In the genomic region with DNA sequence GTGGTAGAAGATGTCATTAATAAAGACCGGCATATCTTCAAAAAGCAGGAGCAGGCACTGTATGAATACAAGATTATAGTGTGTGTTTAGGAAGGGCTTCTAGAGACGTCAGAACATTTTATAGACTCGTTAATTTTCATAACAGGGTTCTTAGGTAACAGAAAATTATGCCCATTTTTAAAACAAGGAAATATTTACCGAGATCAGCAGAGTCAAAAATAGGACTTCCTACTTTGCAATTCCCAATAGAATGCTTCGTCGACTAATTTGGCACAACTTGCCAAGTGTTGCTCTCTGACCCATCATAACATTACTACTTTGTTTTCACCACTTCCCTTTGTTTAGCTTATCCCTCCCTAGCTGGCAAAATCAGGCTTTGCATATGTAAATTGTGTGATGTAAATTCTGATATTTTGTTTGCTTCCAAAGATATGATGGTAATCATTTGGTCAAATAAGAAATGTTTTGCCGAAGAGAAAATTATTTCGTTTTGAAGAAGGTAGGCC, we compare ENCODE assay signal across 8 cellular contexts. TPM values are rescaled to one million over a fixed set of nuclear protein-coding genes. Genes with fewer than 3 reads are reported as not detected.
DNase-seq lines count a peak whose midpoint lies in the region; ATAC-seq, FAIRE-seq and TF ChIP-seq lines count a peak whose summit lies in the region.

No MANE protein-coding gene starts in this region.

- H3K27ac Mint-ChIP-seq in T-cell = peak overlapping the region; percentile 92 to 96

- POLR2A ChIA-PET in T-cell (lab: Charles Lee) = interaction anchor here in 1 of 2 donors (0.6 to 1.6 kb wide), 2 partner anchors 31 to 102 kb away, joined by 3 read pairs; partner anchors contain the start of gene MCUR1

- no peak for ATAC-seq in T-cell (replicated peaks in 1 of 4)
- peak in 1 of 4 donors; percentile 5 for ATAC-seq in pancreas
- ATAC-seq in GM19455 (IDR thresholded peaks at IDR 0.05; ENCODE audit: unreplicated experiment) = no peak

- H3K9me3 Mint-ChIP-seq in T-cell = no peaks in the 10 kb centered on the region

- peak; percentile 29 for FAIRE-seq in pancreas (lab: Jason Lieb, UNC)

- no peaks in the 10 kb centered on the region for H3K36me3 ChIP-seq in pancreas

- H3K4me1 ChIP-seq in pancreas = peaks cover 14 to 20% (median 18%) of the 10 kb centered on the region in 3 donors

- WGBS in pancreas, 2 donors = 3 to 5% methylated on average over 8 of the region's 8 CpGs

- H3K9me3 ChIP-seq in pancreas = no peaks in the 10 kb centered on the region

- TF ChIP-seq CTCF in pancreas (IDR thresholded peaks at IDR 0.05) = no peak

- no peaks in the 10 kb centered on the region for H3K27me3 Mint-ChIP-seq in T-cell

- intact Hi-C loops in pancreas (cut with DNase I) = no loop called here

- no peaks in the 10 kb centered on the region for H3K36me3 Mint-ChIP-seq in T-cell

- DNase-seq in NOMO-1 (lab: John Stamatoyannopoulos, UW; ENCODE audit: unreplicated experiment in 2 of 2) (peak; percentile 27 to 39), NOMO-1 treated with dmso at 0.1 percent for 144 hours (lab: John Stamatoyannopoulos, UW; ENCODE audit: unreplicated experiment) (no peak), T-cell (no peak), fibroblast of peridontal ligament (ENCODE audit: extremely low read depth) (peak; percentile 70), pancreas (no peak), dedifferentiated amniotic fluid mesenchymal stem cell (ENCODE audit: extremely low spot score) (no peak), anterior cingulate cortex (lab: John Stamatoyannopoulos, UW) (no peak)

- CTCF ChIA-PET in T-cell (lab: Charles Lee) = interaction anchor here in 1 of 2 donors (2.5 kb wide), 1 partner anchor 98 kb away, joined by 15 read pairs; the partner anchor contains the start of gene NOL7

- H3K4me3 Mint-ChIP-seq in T-cell = peak overlapping the region; percentile 87 to 95 (median 88)

- peak overlapping the region; percentile 81 to 97 (median 90) for H3K27ac ChIP-seq in pancreas

- H3K27me3 ChIP-seq in pancreas = no peaks in the 10 kb centered on the region

- H3K4me3 ChIP-seq in pancreas = peak overlapping the region; percentile 41 to 89 (median 80)

- peaks cover 45 to 53% (median 49%) of the 10 kb centered on the region in 3 donors for H3K4me1 Mint-ChIP-seq in T-cell

RNA-seq across cellular contexts. Expression of gene RANBP9, which starts 0.9 kb away (rescaled TPM):
- total RNA-seq in T-cell (10 to 100 TPM; 44.9 to 59.4 (median 46.8) TPM), pancreas (10 to 100 TPM; 13.3 to 22.2 (median 17.5) TPM)
- polyA plus RNA-seq in pancreas = 10 to 100 TPM in 1 of 2 donors, 1 to 10 TPM in 1; 9.6 to 16.0 TPM

Comparison
In these comparisons a context has a peak if more than half of its experiments do, and no peak if none do; other contexts are left out.
1. DNase-seq: peak in NOMO-1 (2 of 2) and fibroblast of peridontal ligament (single experiment); none in NOMO-1 treated with dmso at 0.1 percent for 144 hours (single experiment), T-cell (0 of 34), pancreas (0 of 6), dedifferentiated amniotic fluid mesenchymal stem cell (single experiment) and anterior cingulate cortex (0 of 58).